Comparison of ENCODE assay signal across 1 cellular context in the genomic region with DNA sequence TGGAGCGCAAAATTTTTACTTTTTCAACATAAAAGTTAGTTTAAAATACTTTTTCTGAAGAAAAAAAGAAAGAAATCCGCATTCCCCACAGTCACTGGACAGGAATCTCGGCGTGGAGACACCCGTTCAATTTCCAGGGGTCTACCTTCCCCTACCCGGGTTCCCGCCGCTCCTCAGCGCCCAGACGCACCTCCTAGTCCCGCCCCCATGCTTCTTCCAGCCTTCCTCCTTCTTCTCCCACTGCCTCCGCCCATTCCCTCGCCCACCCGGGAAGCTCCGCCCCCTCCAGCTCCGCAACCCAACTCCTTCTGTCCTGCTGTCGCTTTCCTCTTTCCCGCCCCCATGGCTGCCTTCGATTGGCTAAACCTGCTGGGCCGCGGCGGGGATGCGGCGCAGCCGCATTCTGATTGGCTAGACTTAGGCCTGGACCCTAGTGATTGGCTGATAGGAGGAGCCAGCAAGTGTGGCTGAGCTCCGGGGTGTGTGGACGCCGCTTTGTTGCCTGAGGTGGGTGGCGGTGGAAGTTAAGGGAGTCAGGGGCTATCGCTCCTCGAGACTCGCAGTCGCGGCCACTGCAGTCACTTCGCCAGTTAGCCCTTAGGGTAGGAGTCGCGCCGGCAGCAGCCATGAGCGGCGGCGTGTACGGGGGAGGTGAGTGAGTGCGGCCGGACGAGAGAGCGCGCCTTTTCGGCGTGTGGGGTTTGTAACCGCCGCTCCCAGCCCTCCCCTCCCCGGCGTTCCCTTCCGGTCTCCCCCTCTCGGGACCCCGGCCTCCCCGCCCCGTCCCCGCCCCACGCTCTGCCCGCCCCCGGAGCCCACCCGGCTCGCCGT.
TF ChIP-seq lines count a peak whose summit lies in the region.

Gene ACTL6A, plus strand, starts transcription at position 460 of the 831 bp plus-strand sequence. Its CDS starts 167 bp downstream, at position 627.

TF ChIP-seq in HepG2, 621 proteins besides CTCF, POLR2A, EP300 and RAD21 (continued from another document and continues in another):
- no peak for TF ChIP-seq ZBTB34 (CRISPR knock-in tag; IDR thresholded peaks at IDR 0.05)
- TF ChIP-seq MXI1 (IDR thresholded peaks at IDR 0.05; ENCODE audit: borderline replicate concordance, low read depth, low read length), result peak; percentile 75; the same call in 1 of the 3 replicates
- peak; percentile 61; the same call in 1 of the 2 replicates for TF ChIP-seq TARDBP (CRISPR knock-in tag; IDR thresholded peaks at IDR 0.05)
- no peak for TF ChIP-seq NONO (IDR thresholded peaks at IDR 0.05)
- TF ChIP-seq NONO (CRISPR knock-in tag; conservative IDR thresholded peaks at IDR 0.05), result peak; percentile 60
- TF ChIP-seq EEA1 (CRISPR knock-in tag; IDR thresholded peaks at IDR 0.05; ENCODE audit: borderline replicate concordance), result no peak
- TF ChIP-seq ZNF329 (CRISPR knock-in tag; IDR thresholded peaks at IDR 0.05; ENCODE audit: low read depth), result no peak
- TF ChIP-seq STAG1 (CRISPR knock-in tag; IDR thresholded peaks at IDR 0.05), result no peak
- TF ChIP-seq PLSCR1 (CRISPR knock-in tag; IDR thresholded peaks at IDR 0.05; ENCODE audit: borderline replicate concordance), result no peak
- peak; percentile 73 for TF ChIP-seq ZMYM4 (CRISPR knock-in tag; IDR thresholded peaks at IDR 0.05)
- TF ChIP-seq, protein P1, sequence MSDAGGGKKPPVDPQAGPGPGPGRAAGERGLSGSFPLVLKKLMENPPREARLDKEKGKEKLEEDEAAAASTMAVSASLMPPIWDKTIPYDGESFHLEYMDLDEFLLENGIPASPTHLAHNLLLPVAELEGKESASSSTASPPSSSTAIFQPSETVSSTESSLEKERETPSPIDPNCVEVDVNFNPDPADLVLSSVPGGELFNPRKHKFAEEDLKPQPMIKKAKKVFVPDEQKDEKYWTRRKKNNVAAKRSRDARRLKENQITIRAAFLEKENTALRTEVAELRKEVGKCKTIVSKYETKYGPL (CRISPR knock-in tag; IDR thresholded peaks at IDR 0.05), result no peak
- TF ChIP-seq, protein P2, sequence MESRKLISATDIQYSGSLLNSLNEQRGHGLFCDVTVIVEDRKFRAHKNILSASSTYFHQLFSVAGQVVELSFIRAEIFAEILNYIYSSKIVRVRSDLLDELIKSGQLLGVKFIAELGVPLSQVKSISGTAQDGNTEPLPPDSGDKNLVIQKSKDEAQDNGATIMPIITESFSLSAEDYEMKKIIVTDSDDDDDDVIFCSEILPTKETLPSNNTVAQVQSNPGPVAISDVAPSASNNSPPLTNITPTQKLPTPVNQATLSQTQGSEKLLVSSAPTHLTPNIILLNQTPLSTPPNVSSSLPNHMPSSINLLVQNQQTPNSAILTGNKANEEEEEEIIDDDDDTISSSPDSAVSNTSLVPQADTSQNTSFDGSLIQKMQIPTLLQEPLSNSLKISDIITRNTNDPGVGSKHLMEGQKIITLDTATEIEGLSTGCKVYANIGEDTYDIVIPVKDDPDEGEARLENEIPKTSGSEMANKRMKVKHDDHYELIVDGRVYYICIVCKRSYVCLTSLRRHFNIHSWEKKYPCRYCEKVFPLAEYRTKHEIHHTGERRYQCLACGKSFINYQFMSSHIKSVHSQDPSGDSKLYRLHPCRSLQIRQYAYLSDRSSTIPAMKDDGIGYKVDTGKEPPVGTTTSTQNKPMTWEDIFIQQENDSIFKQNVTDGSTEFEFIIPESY (CRISPR knock-in tag; IDR thresholded peaks at IDR 0.05), result no peak
- TF ChIP-seq ZSCAN12 (CRISPR knock-in tag; IDR thresholded peaks at IDR 0.05), result no peak
- TF ChIP-seq SNAI1 (CRISPR knock-in tag; IDR thresholded peaks at IDR 0.05; ENCODE audit: borderline replicate concordance), result no peak
- TF ChIP-seq ZNF609 (CRISPR knock-in tag; IDR thresholded peaks at IDR 0.05; ENCODE audit: borderline replicate concordance), result 0 out of 2 replicates have a peak, but pooled peaks have one; percentile 43
- TF ChIP-seq MED8 (CRISPR knock-in tag; IDR thresholded peaks at IDR 0.05; ENCODE audit: insufficient replicate concordance), result no peak
- TF ChIP-seq, protein P3, sequence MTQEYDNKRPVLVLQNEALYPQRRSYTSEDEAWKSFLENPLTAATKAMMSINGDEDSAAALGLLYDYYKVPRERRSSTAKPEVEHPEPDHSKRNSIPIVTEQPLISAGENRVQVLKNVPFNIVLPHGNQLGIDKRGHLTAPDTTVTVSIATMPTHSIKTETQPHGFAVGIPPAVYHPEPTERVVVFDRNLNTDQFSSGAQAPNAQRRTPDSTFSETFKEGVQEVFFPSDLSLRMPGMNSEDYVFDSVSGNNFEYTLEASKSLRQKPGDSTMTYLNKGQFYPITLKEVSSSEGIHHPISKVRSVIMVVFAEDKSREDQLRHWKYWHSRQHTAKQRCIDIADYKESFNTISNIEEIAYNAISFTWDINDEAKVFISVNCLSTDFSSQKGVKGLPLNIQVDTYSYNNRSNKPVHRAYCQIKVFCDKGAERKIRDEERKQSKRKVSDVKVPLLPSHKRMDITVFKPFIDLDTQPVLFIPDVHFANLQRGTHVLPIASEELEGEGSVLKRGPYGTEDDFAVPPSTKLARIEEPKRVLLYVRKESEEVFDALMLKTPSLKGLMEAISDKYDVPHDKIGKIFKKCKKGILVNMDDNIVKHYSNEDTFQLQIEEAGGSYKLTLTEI (CRISPR knock-in tag; conservative IDR thresholded peaks at IDR 0.05), result no peak
- TF ChIP-seq SSRP1 (CRISPR knock-in tag; IDR thresholded peaks at IDR 0.05), result no peak
- TF ChIP-seq, protein P4, sequence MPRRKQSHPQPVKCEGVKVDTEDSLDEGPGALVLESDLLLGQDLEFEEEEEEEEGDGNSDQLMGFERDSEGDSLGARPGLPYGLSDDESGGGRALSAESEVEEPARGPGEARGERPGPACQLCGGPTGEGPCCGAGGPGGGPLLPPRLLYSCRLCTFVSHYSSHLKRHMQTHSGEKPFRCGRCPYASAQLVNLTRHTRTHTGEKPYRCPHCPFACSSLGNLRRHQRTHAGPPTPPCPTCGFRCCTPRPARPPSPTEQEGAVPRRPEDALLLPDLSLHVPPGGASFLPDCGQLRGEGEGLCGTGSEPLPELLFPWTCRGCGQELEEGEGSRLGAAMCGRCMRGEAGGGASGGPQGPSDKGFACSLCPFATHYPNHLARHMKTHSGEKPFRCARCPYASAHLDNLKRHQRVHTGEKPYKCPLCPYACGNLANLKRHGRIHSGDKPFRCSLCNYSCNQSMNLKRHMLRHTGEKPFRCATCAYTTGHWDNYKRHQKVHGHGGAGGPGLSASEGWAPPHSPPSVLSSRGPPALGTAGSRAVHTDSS (CRISPR knock-in tag; conservative IDR thresholded peaks at IDR 0.05), result no peak
- no peak for TF ChIP-seq ZNF546 (CRISPR knock-in tag; conservative IDR thresholded peaks at IDR 0.05)
- no peak for TF ChIP-seq ZNF260 (CRISPR knock-in tag; IDR thresholded peaks at IDR 0.05; ENCODE audit: borderline replicate concordance, low read depth)
- no peak for TF ChIP-seq ZBTB2 (CRISPR knock-in tag; IDR thresholded peaks at IDR 0.05; ENCODE audit: low read depth)
- no peak for TF ChIP-seq ELK4 (CRISPR knock-in tag; IDR thresholded peaks at IDR 0.05; ENCODE audit: borderline replicate concordance)
- peak; percentile 35; the same call in 1 of the 2 replicates for TF ChIP-seq PITX1 (CRISPR knock-in tag; IDR thresholded peaks at IDR 0.05)
- TF ChIP-seq SNAPC2 (CRISPR knock-in tag; IDR thresholded peaks at IDR 0.05), result no peak
- TF ChIP-seq, protein P5, sequence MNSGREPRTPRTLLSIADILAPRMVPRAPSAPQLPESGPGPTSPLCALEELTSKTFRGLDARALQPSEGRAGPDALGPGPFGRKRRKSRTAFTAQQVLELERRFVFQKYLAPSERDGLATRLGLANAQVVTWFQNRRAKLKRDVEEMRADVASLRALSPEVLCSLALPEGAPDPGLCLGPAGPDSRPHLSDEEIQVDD (CRISPR knock-in tag; IDR thresholded peaks at IDR 0.05; ENCODE audit: borderline replicate concordance), result no peak
- TF ChIP-seq ZBTB7B (CRISPR knock-in tag; IDR thresholded peaks at IDR 0.05), result peak; percentile 27; the same call in 1 of the 2 replicates
- no peak for TF ChIP-seq ISX (CRISPR knock-in tag; conservative IDR thresholded peaks at IDR 0.05)
- TF ChIP-seq ZNF280B (CRISPR knock-in tag; IDR thresholded peaks at IDR 0.05; ENCODE audit: borderline replicate concordance), result peak; percentile 23; the same call in 1 of the 2 replicates
- peak; percentile 86 for TF ChIP-seq ATF1 (CRISPR knock-in tag; IDR thresholded peaks at IDR 0.05)
- no peak for TF ChIP-seq IKZF4 (CRISPR knock-in tag; IDR thresholded peaks at IDR 0.05; ENCODE audit: borderline replicate concordance, low read depth, not compliant biosample characterization)
